Comparison of ENCODE assay signal across 10 cellular contexts in genomic region chr3:46946416-46946815, GRCh38. TPM values are rescaled to one million over a fixed set of nuclear protein-coding genes. Genes with fewer than 3 reads are reported as not detected.
DNase-seq lines count a peak whose midpoint lies in the region; ATAC-seq, FAIRE-seq and TF ChIP-seq lines count a peak whose summit lies in the region.
"Had no signal": no experiment of that assay in that cellular context is flagged by ENCODE, and none has a peak within 500 bp of the region (broad histone marks: within the 10 kb centered on the region; RNA-seq: fewer than 3 reads in every experiment).

No MANE protein-coding gene starts in this region.

- FAIRE-seq in HTR-8/SVneo (lab: Jason Lieb, UNC), result no peak

- no peak overlapping the region for H3K4me2 ChIP-seq in PC-3 (ENCODE audit: low read length)

- H3K9me2 ChIP-seq in PC-3 (replicated peaks; ENCODE audit: low read length), result no peaks in the 10 kb centered on the region

- POLR2A ChIA-PET in PC-3 (lab: Charles Lee; ENCODE audit: unreplicated experiment), result no interaction called here

- CTCF ChIA-PET in PC-3 (lab: Charles Lee), result interaction anchor here (0.7 kb wide), 1 partner anchor 23 kb away, joined by 3 read pairs; no protein-coding TSS in a partner anchor

- peak overlapping the region; percentile 81 to 83 for H3K4me3 Mint-ChIP-seq in effector memory CD8-positive, alpha-beta T cell
- peak overlapping the region; percentile 89 for H3K4me3 Mint-ChIP-seq in natural killer cell treated with Interleukin-12 subunit alpha and Interleukin-12 subunit beta and Interleukin-15 and Interleukin-18, amount 100 ng/mL, for 72 hours

- no peaks in the 10 kb centered on the region for H3K27me3 Mint-ChIP-seq in effector memory CD8-positive, alpha-beta T cell
- no peaks in the 10 kb centered on the region for H3K27me3 Mint-ChIP-seq in natural killer cell treated with Interleukin-12 subunit alpha and Interleukin-12 subunit beta and Interleukin-15 and Interleukin-18, amount 100 ng/mL, for 72 hours

- H3K4me1 ChIP-seq in PC-3 (ENCODE audit: insufficient read depth, low read length), result peaks cover 52% of the 10 kb centered on the region

- H4K20me1 ChIP-seq in PC-3 (ENCODE audit: low read length), result peaks cover 90% of the 10 kb centered on the region

- H3K9ac ChIP-seq in PC-3 (ENCODE audit: low read length), result no peak overlapping the region

- no peaks in the 10 kb centered on the region for H3K9me3 ChIP-seq in PC-3 (ENCODE audit: low read length)

- BruUV-seq in PC-3 (replicated peaks; lab: Mats Ljungman, UMichigan), result no TSS peak

- H3K9me3 Mint-ChIP-seq in effector memory CD8-positive, alpha-beta T cell, result no peaks in the 10 kb centered on the region
- H3K9me3 Mint-ChIP-seq in natural killer cell treated with Interleukin-12 subunit alpha and Interleukin-12 subunit beta and Interleukin-15 and Interleukin-18, amount 100 ng/mL, for 72 hours, result no peaks in the 10 kb centered on the region

- peak; percentile 6; the same call in 1 of the 2 replicates for ATAC-seq in PC-3
- ATAC-seq in effector memory CD8-positive, alpha-beta T cell (replicated peaks), result no peak
- ATAC-seq in natural killer cell treated with Interleukin-12 subunit alpha and Interleukin-12 subunit beta and Interleukin-15 and Interleukin-18, amount 100 ng/mL, for 72 hours, result no peak

- H3K36me3 Mint-ChIP-seq in effector memory CD8-positive, alpha-beta T cell (ENCODE audit: insufficient read depth), result peaks cover 46% of the 10 kb centered on the region
- peaks cover 7% of the 10 kb centered on the region for H3K36me3 Mint-ChIP-seq in natural killer cell treated with Interleukin-12 subunit alpha and Interleukin-12 subunit beta and Interleukin-15 and Interleukin-18, amount 100 ng/mL, for 72 hours

- intact Hi-C loops in PC-3 (cut with micrococcal nuclease), result no loop called here

- TF ChIP-seq CTCF in C4-2B (conservative IDR thresholded peaks at IDR 0.05) (no peak), PC-3 (conservative IDR thresholded peaks at IDR 0.05; ENCODE audit: low read depth, low read length) (no peak)

- H2AFZ ChIP-seq in PC-3 (ENCODE audit: low read length), result no peak overlapping the region

- H3K36me3 ChIP-seq in PC-3 (ENCODE audit: low read depth, low read length), result peaks cover 32% of the 10 kb centered on the region

- H3F3A ChIP-seq in PC-3 (ENCODE audit: low read length, unreplicated experiment), result no peaks in the 10 kb centered on the region

- H3K4me1 Mint-ChIP-seq in effector memory CD8-positive, alpha-beta T cell (ENCODE audit: low read depth in 2 of 2), result peaks cover 76 to 82% of the 10 kb centered on the region in 2 donors
- H3K4me1 Mint-ChIP-seq in natural killer cell treated with Interleukin-12 subunit alpha and Interleukin-12 subunit beta and Interleukin-15 and Interleukin-18, amount 100 ng/mL, for 72 hours (ENCODE audit: low read depth in 2 of 2), result peaks cover 74 to 77% of the 10 kb centered on the region in 2 donors

- peaks cover 100% of the 10 kb centered on the region for H3K79me2 ChIP-seq in PC-3 (ENCODE audit: low read length)

- peak overlapping the region; percentile 57; the same call in 1 of the 2 replicates for H3K27ac ChIP-seq in C4-2B
- H3K27ac ChIP-seq in PC-3 (ENCODE audit: low read length), result peak overlapping the region; percentile 4

- peak overlapping the region; percentile 98 to 100 for H3K27ac Mint-ChIP-seq in effector memory CD8-positive, alpha-beta T cell
- peak overlapping the region; percentile 84 to 93 for H3K27ac Mint-ChIP-seq in natural killer cell treated with Interleukin-12 subunit alpha and Interleukin-12 subunit beta and Interleukin-15 and Interleukin-18, amount 100 ng/mL, for 72 hours

- H3K4me3 ChIP-seq in PC-3 (ENCODE audit: low read length), result no peak overlapping the region

- H3K27me3 ChIP-seq in PC-3 (ENCODE audit: low read length), result no peaks in the 10 kb centered on the region

- peak; percentile 6 for DNase-seq in PC-3
- no peak for DNase-seq in effector memory CD8-positive, alpha-beta T cell
- DNase-seq in natural killer cell treated with Interleukin-12 subunit alpha and Interleukin-12 subunit beta and Interleukin-15 and Interleukin-18, amount 100 ng/mL, for 72 hours (ENCODE audit: low spot score), result no peak
- DNase-seq in midbrain (lab: John Stamatoyannopoulos, UW), result no peak
- no peak for DNase-seq in HTR-8/SVneo (ENCODE audit: insufficient read length, low spot score)
- DNase-seq in stimulated activated CD4-positive, alpha-beta T cell treated with anti-CD3 and anti-CD28 coated beads, Interleukin-4, amount 100 ng/mL, for 4 hours, result no peak
- DNase-seq in NCI-H82 treated with DMSO at 0.1 percent for 48 hours (lab: John Stamatoyannopoulos, UW; ENCODE audit: unreplicated experiment), result no peak
- DNase-seq: dermis blood vessel endothelial cell, SHP77 treated with DMSO at 0.1 percent for 48 hours had no signal

RNA-seq across cellular contexts. Expression of gene CCDC12, which starts 30.1 kb away (rescaled TPM):
- total RNA-seq in PC-3 (2014; rRNA removed), result 44.2 and 67.8 TPM in 2 replicates
- 10 to 100 TPM; 58.0 to 89.8 TPM for total RNA-seq in natural killer cell treated with Interleukin-12 subunit alpha and Interleukin-12 subunit beta and Interleukin-15 and Interleukin-18, amount 100 ng/mL, for 72 hours

RNA-seq across cellular contexts. Expression of gene NBEAL2, which starts 33.0 kb away (rescaled TPM):
- total RNA-seq in PC-3 (2014; rRNA removed), result 50.7 and 77.2 TPM in 2 replicates
- total RNA-seq in natural killer cell treated with Interleukin-12 subunit alpha and Interleukin-12 subunit beta and Interleukin-15 and Interleukin-18, amount 100 ng/mL, for 72 hours, result 100 to 1,000 TPM; 121 to 255 TPM
